21 cellular contexts compared by ENCODE assay signal in the genomic region with DNA sequence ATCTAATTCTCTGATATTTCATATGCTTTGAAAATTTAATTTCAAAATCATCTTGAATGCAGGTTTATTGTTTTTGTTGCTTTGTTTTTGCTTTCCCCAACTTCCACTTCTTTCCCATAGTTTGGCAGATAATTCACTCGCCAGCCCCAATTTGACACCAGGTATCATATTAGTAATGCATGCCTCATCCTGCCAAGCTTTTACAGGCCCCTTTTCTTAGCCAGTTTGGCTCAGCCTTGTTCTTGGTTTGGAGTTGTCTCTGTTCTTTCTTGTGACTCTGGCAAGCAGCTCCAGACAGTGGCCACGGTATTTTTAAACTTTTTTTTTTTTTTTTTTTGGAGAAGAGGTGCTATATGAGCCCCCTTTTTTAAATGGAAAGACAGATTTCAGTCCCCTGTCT.
"Had no signal": no experiment of that assay in that cellular context is flagged by ENCODE, and none has a peak within 500 bp of the region (broad histone marks: within the 10 kb centered on the region; RNA-seq: fewer than 3 reads in every experiment).

No MANE protein-coding gene starts in this region.

- H3K27me3 Mint-ChIP-seq: activated B cell treated with CpG ODN at 0.5 μM for 24 hours; activated CD4-positive, alpha-beta memory T cell treated with anti-CD3 and anti-CD28 coated beads for 36 hours; activated CD4-positive, alpha-beta T cell treated with anti-CD3 and anti-CD28 coated beads, Interleukin-2, amount 10 ng/mL, durations not matched to agents 7 days and 5 days; activated naive CD8-positive, alpha-beta T cell treated with anti-CD3 and anti-CD28 coated beads for 36 hours had no signal

- DNase-seq: activated B cell treated with CpG ODN at 0.5 μM for 24 hours; activated CD4-positive, alpha-beta memory T cell treated with anti-CD3 and anti-CD28 coated beads for 36 hours; activated CD4-positive, alpha-beta T cell treated with anti-CD3 and anti-CD28 coated beads, Interleukin-2, amount 10 ng/mL, durations not matched to agents 7 days and 5 days; activated CD8-positive, alpha-beta memory T cell treated with anti-CD3 and anti-CD28 coated beads for 24 hours; activated gamma-delta T cell; activated naive CD4-positive, alpha-beta T cell treated with anti-CD3 and anti-CD28 coated beads for 36 hours; activated naive CD8-positive, alpha-beta T cell treated with anti-CD3 and anti-CD28 coated beads for 36 hours; activated T-cell treated with anti-CD3 and anti-CD28 coated beads, Interleukin-2, amount 50 U/mL, for 4 hours; brain microvascular endothelial cell; IMR-90; Kasumi-1; KBM-7; NCI-H1092; NCI-H1436; NCI-H1694 treated with DMSO at 0.1 percent for 48 hours; NCI-H2029 treated with DMSO at 0.1 percent for 48 hours; NCI-H446; NCI-H524; SHP77 treated with DMSO at 0.1 percent for 48 hours; T-helper 9 cell had no signal

- H3K9me3 Mint-ChIP-seq: activated B cell treated with CpG ODN at 0.5 μM for 24 hours; activated CD4-positive, alpha-beta memory T cell treated with anti-CD3 and anti-CD28 coated beads for 36 hours; activated CD4-positive, alpha-beta T cell treated with anti-CD3 and anti-CD28 coated beads, Interleukin-2, amount 10 ng/mL, durations not matched to agents 7 days and 5 days; activated naive CD4-positive, alpha-beta T cell treated with anti-CD3 and anti-CD28 coated beads for 36 hours; activated naive CD8-positive, alpha-beta T cell treated with anti-CD3 and anti-CD28 coated beads for 36 hours; activated T-cell treated with anti-CD3 and anti-CD28 coated beads, Interleukin-2, amount 50 U/mL, for 4 hours; T-helper 1 cell treated with Interleukin-12 subunit alpha and Interleukin-12 subunit beta and Interleukin-4 antibody, amounts not matched to agents 30 μg/mL and 1 μg/mL, for 36 hours had no signal

- H3K4me1 Mint-ChIP-seq: activated B cell treated with CpG ODN at 0.5 μM for 24 hours; activated CD4-positive, alpha-beta T cell treated with anti-CD3 and anti-CD28 coated beads, Interleukin-2, amount 10 ng/mL, durations not matched to agents 7 days and 5 days had no signal

- H3K27ac Mint-ChIP-seq: activated B cell treated with CpG ODN at 0.5 μM for 24 hours; activated CD4-positive, alpha-beta memory T cell treated with anti-CD3 and anti-CD28 coated beads for 36 hours; activated CD4-positive, alpha-beta T cell treated with anti-CD3 and anti-CD28 coated beads, Interleukin-2, amount 10 ng/mL, durations not matched to agents 7 days and 5 days; activated naive CD4-positive, alpha-beta T cell treated with anti-CD3 and anti-CD28 coated beads for 36 hours; activated naive CD8-positive, alpha-beta T cell treated with anti-CD3 and anti-CD28 coated beads for 36 hours; T-helper 1 cell treated with Interleukin-12 subunit alpha and Interleukin-12 subunit beta and Interleukin-4 antibody, amounts not matched to agents 30 μg/mL and 1 μg/mL, for 36 hours had no signal

- ATAC-seq: activated T-cell treated with anti-CD3 and anti-CD28 coated beads, Interleukin-2, amount 50 U/mL, for 4 hours had no signal

- H3K4me3 Mint-ChIP-seq: activated B cell treated with CpG ODN at 0.5 μM for 24 hours; activated CD4-positive, alpha-beta memory T cell treated with anti-CD3 and anti-CD28 coated beads for 36 hours; activated CD4-positive, alpha-beta T cell treated with anti-CD3 and anti-CD28 coated beads, Interleukin-2, amount 10 ng/mL, durations not matched to agents 7 days and 5 days; activated naive CD4-positive, alpha-beta T cell treated with anti-CD3 and anti-CD28 coated beads for 36 hours; activated naive CD8-positive, alpha-beta T cell treated with anti-CD3 and anti-CD28 coated beads for 36 hours; activated T-cell treated with anti-CD3 and anti-CD28 coated beads, Interleukin-2, amount 50 U/mL, for 4 hours; T-helper 1 cell treated with Interleukin-12 subunit alpha and Interleukin-12 subunit beta and Interleukin-4 antibody, amounts not matched to agents 30 μg/mL and 1 μg/mL, for 36 hours had no signal
